ENCODE assay signal across 8 cellular contexts in genomic region chr5:102754499-102755424, GRCh38. TPM values are rescaled to one million over a fixed set of nuclear protein-coding genes. Genes with fewer than 3 reads are reported as not detected.
DNase-seq lines count a peak whose midpoint lies in the region; ATAC-seq, FAIRE-seq and TF ChIP-seq lines count a peak whose summit lies in the region.

TSS of gene PAM (plus strand) at chr5:102755305. CDS start at chr5:102866196, 110,891 bp downstream.

- peak within 1 kb of the TSS; percentile 95 for H3K4me2 ChIP-seq in HepG2 (ENCODE audit: low read depth, low read length)

- peaks cover 2% of the 10 kb centered on the region for H3K79me2 ChIP-seq in HepG2 (ENCODE audit: insufficient read depth, low read length)

- CTCF ChIA-PET in HepG2 (lab: Yijun Ruan, JAX; ENCODE audit: low intra/inter-chr PET ratio, low total read pairs) = no interaction called here

- H3K4me3 ChIP-seq in AG09309 (ENCODE audit: control insufficient read depth, low read depth, low read length) (peak within 1 kb of the TSS; percentile 82), HepG2 (replicated peaks in 1 of 3; ENCODE audit: insufficient read depth in 1 of 3, low read depth in 2 of 3, low read length in 3 of 3) (peak within 1 kb of the TSS; percentile 85 to 88 (median 87))

- 2% methylated on average over 5 of the region's 77 CpGs for WGBS in HepG2 (ENCODE audit: low lambda C conversion rate)

- TF ChIP-seq RAD21 in HepG2 (CRISPR knock-in tag; IDR thresholded peaks at IDR 0.05) = 0 out of 2 replicates have a peak, but pooled peaks have one; percentile 23

- no TSS peak for BruUV-seq in HepG2 (replicated peaks; lab: Mats Ljungman, UMichigan)

- in situ Hi-C loops in HepG2 (cut with HindIII; ENCODE audit: extremely low pct_ligation_motif_present, low pct_unique_long_range_greater_than_20kb) = no loop called here

- TF ChIP-seq CTCF in AG09309 (IDR thresholded peaks at IDR 0.05; ENCODE audit: control insufficient read depth, insufficient read depth, low read depth, low read length, missing control alignments) = no peak
- no peak for TF ChIP-seq CTCF in HepG2 (CRISPR knock-in tag; IDR thresholded peaks at IDR 0.05)

- intact Hi-C loops in activated CD4-positive, alpha-beta T cell treated with anti-CD3 and anti-CD28 coated beads, Interleukin-2, amount 10 ng/mL, durations not matched to agents 24 days and 14 days (cut with micrococcal nuclease) = loop anchor here (1.0 to 5.0 kb wide), 2 partner anchors 8 to 1852 kb away; partner anchors contain the start of gene ST8SIA4
- intact Hi-C loops in HepG2 (cut with micrococcal nuclease; ENCODE audit: unreplicated experiment) = loop anchor here (10.0 kb wide), 1 partner anchor 360 kb away; no protein-coding TSS in a partner anchor

- ATAC-seq in GM18870 (IDR thresholded peaks at IDR 0.05; ENCODE audit: unreplicated experiment) (peak; percentile 36), HG03097 (IDR thresholded peaks at IDR 0.05; ENCODE audit: low FRiP score, unreplicated experiment) (peak; percentile 81), HepG2 (peak; percentile 95)

- H3K9me3 ChIP-seq in HepG2 (ENCODE audit: low read length) = no peaks in the 10 kb centered on the region

- peaks cover 1 to 16% of the 10 kb centered on the region in 2 experiments; a peak in 4 of 5 replicates for H3K27me3 ChIP-seq in HepG2 (ENCODE audit: control insufficient read depth in 1 of 2, insufficient read depth in 2 of 2, low read length in 2 of 2)

- no peak for TF ChIP-seq EP300 in HepG2 (IDR thresholded peaks at IDR 0.05; ENCODE audit: low read depth in 2 of 2, low read length in 2 of 2)
- TF ChIP-seq EP300 in HepG2 (CRISPR knock-in tag; IDR thresholded peaks at IDR 0.05; ENCODE audit: borderline replicate concordance) = no peak

- H3K27ac Mint-ChIP-seq in activated CD4-positive, alpha-beta T cell treated with anti-CD3 and anti-CD28 coated beads, Interleukin-2, amount 10 ng/mL, durations not matched to agents 24 days and 14 days = peak within 1 kb of the TSS; percentile 97

- peak within 1 kb of the TSS; percentile 95 for H3K4me3 Mint-ChIP-seq in activated CD4-positive, alpha-beta T cell treated with anti-CD3 and anti-CD28 coated beads, Interleukin-2, amount 10 ng/mL, durations not matched to agents 24 days and 14 days

- H3K9ac ChIP-seq in HepG2 (ENCODE audit: insufficient read depth, low read depth, low read length) = peak within 1 kb of the TSS; percentile 71

- H3K4me1 Mint-ChIP-seq in activated CD4-positive, alpha-beta T cell treated with anti-CD3 and anti-CD28 coated beads, Interleukin-2, amount 10 ng/mL, durations not matched to agents 24 days and 14 days = peaks cover 35% of the 10 kb centered on the region

- TF ChIP-seq POLR2A in HepG2 (IDR thresholded peaks at IDR 0.05; ENCODE audit: insufficient read depth in 1 of 2, low read depth in 2 of 2, low read length in 2 of 2) = peak; percentile 30 to 54; a peak in 2 of 4 replicates

- peak within 1 kb of the TSS; percentile 40 for H3K27ac ChIP-seq in HepG2 (ENCODE audit: extremely low read length, insufficient read depth, low read length)

- POLR2A ChIA-PET in HepG2 (lab: Yijun Ruan, JAX) = interaction anchor here (2.3 kb wide), 1 partner anchor 365 kb away, joined by 15 read pairs; the partner anchor contains the start of genes GIN1 and PPIP5K2

- peaks cover 4% of the 10 kb centered on the region for H3K9me3 Mint-ChIP-seq in activated CD4-positive, alpha-beta T cell treated with anti-CD3 and anti-CD28 coated beads, Interleukin-2, amount 10 ng/mL, durations not matched to agents 24 days and 14 days

- peak within 1 kb of the TSS; percentile 68 for H2AFZ ChIP-seq in HepG2 (ENCODE audit: low read length)

- no peaks in the 10 kb centered on the region for H4K20me1 ChIP-seq in HepG2 (ENCODE audit: insufficient read depth, low read length)

- DNase-seq in AG09309 (ENCODE audit: low read depth) = no peak
- peak; percentile 69 for DNase-seq in NCI-H510A (lab: John Stamatoyannopoulos, UW)
- DNase-seq in activated CD4-positive, alpha-beta T cell treated with anti-CD3 and anti-CD28 coated beads, Interleukin-2, amount 10 ng/mL, durations not matched to agents 24 days and 14 days = peak; percentile 94
- DNase-seq in cortex of kidney (lab: John Stamatoyannopoulos, UW) = peak; percentile 21
- DNase-seq in HepG2 (ENCODE audit: low spot score) = peak; percentile 36
- DNase-seq in stimulated activated CD4-positive, alpha-beta T cell treated with anti-CD3 and anti-CD28 coated beads, Interleukin-4, amount 100 ng/mL, for 4 hours = peak; percentile 73 to 79

- H3K27me3 Mint-ChIP-seq in activated CD4-positive, alpha-beta T cell treated with anti-CD3 and anti-CD28 coated beads, Interleukin-2, amount 10 ng/mL, durations not matched to agents 24 days and 14 days = peaks cover 2% of the 10 kb centered on the region

- H3K36me3 ChIP-seq in HepG2 (replicated peaks in 1 of 2; ENCODE audit: control insufficient read depth in 1 of 2, insufficient read depth in 2 of 2, low read length in 2 of 2) = no peaks in the 10 kb centered on the region

- H3K4me1 ChIP-seq in HepG2 (ENCODE audit: insufficient read depth, low read length) = peaks cover 26% of the 10 kb centered on the region

- H3K36me3 Mint-ChIP-seq in activated CD4-positive, alpha-beta T cell treated with anti-CD3 and anti-CD28 coated beads, Interleukin-2, amount 10 ng/mL, durations not matched to agents 24 days and 14 days (ENCODE audit: low read depth) = peaks cover 9% of the 10 kb centered on the region

- FAIRE-seq in HepG2 (lab: Jason Lieb, UNC) = no peak

TF ChIP-seq in HepG2, 621 proteins besides CTCF, POLR2A, EP300 and RAD21 (continues in another document):
- TF ChIP-seq RERE (CRISPR knock-in tag; IDR thresholded peaks at IDR 0.05; ENCODE audit: low read depth) = no peak
- TF ChIP-seq DRAP1 (CRISPR knock-in tag; IDR thresholded peaks at IDR 0.05) = 0 out of 2 replicates have a peak, but pooled peaks have one; percentile 31

RNA-seq across cellular contexts. Expression of gene PAM, which starts in this region (rescaled TPM):
- total RNA-seq in activated CD4-positive, alpha-beta T cell treated with anti-CD3 and anti-CD28 coated beads, Interleukin-2, amount 10 ng/mL, durations not matched to agents 24 days and 14 days = 72.2 and 73.3 TPM in 2 replicates
- 14.5 and 20.2 TPM in 2 replicates for total RNA-seq in HepG2 (2016; rRNA removed; fragmentation: Illumina TruSeq; extraction: Trizol)
- total RNA-seq in HepG2 (2016; cell fraction: cytosol; rRNA removed; fragmentation: Illumina TruSeq; extraction: Trizol; ENCODE audit: low read depth) = 2.9 and 4.1 TPM in 2 replicates
- total RNA-seq in HepG2 (2016; cell fraction: insoluble cytoplasmic fraction; rRNA removed; fragmentation: Illumina TruSeq; extraction: Trizol) = 15.9 and 21.2 TPM in 2 replicates
- 11.0 and 12.0 TPM in 2 replicates for total RNA-seq in HepG2 (2016; cell fraction: membrane; rRNA removed; fragmentation: Illumina TruSeq; extraction: Trizol)
- total RNA-seq in HepG2 (2016; cell fraction: nucleus; rRNA removed; fragmentation: Illumina TruSeq; extraction: Trizol) = 26.2 and 31.9 TPM in 2 replicates
- polyA plus RNA-seq in HepG2 (2011; rRNA removed) = 65.9 and 79.1 TPM in 2 replicates
- polyA plus RNA-seq in HepG2 (2011; cell fraction: cytosol; rRNA removed) = 32.9 and 50.9 TPM in 2 replicates
- 21.8 and 24.3 TPM in 2 replicates for polyA plus RNA-seq in HepG2 (2011; cell fraction: nucleus; rRNA removed)
- 45.1 and 59.9 TPM in 2 replicates for polyA plus RNA-seq in HepG2 (2012)
- 2.9 TPM in 2 replicates for polyA plus RNA-seq in HepG2 (2016; cell fraction: cytosol; fragmentation: Illumina TruSeq; extraction: Trizol; ENCODE audit: low read depth)
- polyA plus RNA-seq in HepG2 (2016; cell fraction: insoluble cytoplasmic fraction; fragmentation: Illumina TruSeq; extraction: Trizol; ENCODE audit: low read depth) = 13.7 and 15.8 TPM in 2 replicates
- polyA plus RNA-seq in HepG2 (2016; cell fraction: membrane; fragmentation: Illumina TruSeq; extraction: Trizol; ENCODE audit: low read depth) = 7.8 and 9.1 TPM in 2 replicates
- 28.2 and 31.3 TPM in 2 replicates for polyA plus RNA-seq in HepG2 (2016; cell fraction: nucleus; fragmentation: Illumina TruSeq; extraction: Trizol; ENCODE audit: insufficient read depth, low read depth)
- polyA minus RNA-seq in HepG2 (2011; rRNA and poly(A)+ RNA removed; ENCODE audit: low replicate concordance) = 90.8 and 98.2 TPM in 2 replicates
- polyA minus RNA-seq in HepG2 (2011; cell fraction: cytosol; rRNA and poly(A)+ RNA removed) = 38.8 and 52.7 TPM in 2 replicates
- polyA minus RNA-seq in HepG2 (2011; cell fraction: nucleus; rRNA and poly(A)+ RNA removed) = 80.4 and 84.7 TPM in 2 replicates

Comparison
In these comparisons a context has a peak if more than half of its experiments do, and no peak if none do; other contexts are left out.
1. ATAC-seq: peak in every context shown above with its lines; median percentile 95 in HepG2; 81 in HG03097; 36 in GM18870.